8 cellular contexts compared by ENCODE assay signal in genomic region chr11:6353367-6353987, GRCh38. TPM values are rescaled to one million over a fixed set of nuclear protein-coding genes. Genes with fewer than 3 reads are reported as not detected.
DNase-seq lines count a peak whose midpoint lies in the region; ATAC-seq and TF ChIP-seq lines count a peak whose summit lies in the region.

No MANE protein-coding gene starts in this region.

- no peaks in the 10 kb centered on the region for H3K36me3 ChIP-seq in left lung

- peaks cover 0 to 12% of the 10 kb centered on the region in 2 donors for H3K4me1 ChIP-seq in left lung

- H3K27ac Mint-ChIP-seq in chondrocyte (ENCODE audit: unreplicated experiment), result peak overlapping the region; percentile 29

- peaks cover 6% of the 10 kb centered on the region for H3K27me3 Mint-ChIP-seq in chondrocyte (ENCODE audit: low read depth)

- H3K9me3 ChIP-seq in AG04450 (ENCODE audit: control insufficient read depth, insufficient read depth, low read length), result no peaks in the 10 kb centered on the region
- no peaks in the 10 kb centered on the region for H3K9me3 ChIP-seq in left lung

- peak; percentile 98 for TF ChIP-seq CTCF in AG04450 (IDR thresholded peaks at IDR 0.05; ENCODE audit: low read depth, low read length)
- peak; percentile 99 for TF ChIP-seq CTCF in chondrocyte (IDR thresholded peaks at IDR 0.05)
- TF ChIP-seq CTCF in left lung (IDR thresholded peaks at IDR 0.05), result peak; percentile 86 to 94

- H3K4me3 Mint-ChIP-seq in chondrocyte (ENCODE audit: unreplicated experiment), result no peak overlapping the region

- no peaks in the 10 kb centered on the region for H3K9me3 Mint-ChIP-seq in chondrocyte (ENCODE audit: low read depth)

- H3K27ac ChIP-seq in AG04450 (ENCODE audit: low read depth, low read length), result no peak overlapping the region
- H3K27ac ChIP-seq in left lung, result no peak overlapping the region

- H3K36me3 Mint-ChIP-seq in chondrocyte (ENCODE audit: low read depth), result no peaks in the 10 kb centered on the region

- CTCF ChIA-PET in AG04450 (lab: Charles Lee), result interaction anchor here (0.5 to 6.3 kb wide), 59 partner anchors 9 to 1371 kb away, joined by 3 to 172 read pairs (median 5); partner anchors contain the start of genes CAVIN3, FHIP1B and SMPD1

- intact Hi-C loops in left lung (cut with DNase I), result loop anchor here in 1 of 2 donors (5.0 kb wide), 1 partner anchor 56 kb away; no protein-coding TSS in a partner anchor

- ATAC-seq in GM18858 (IDR thresholded peaks at IDR 0.05; ENCODE audit: unreplicated experiment) (peak; percentile 77), HG03060 (IDR thresholded peaks at IDR 0.05; ENCODE audit: low read depth, unreplicated experiment) (peak; percentile 58), left lung (peak; percentile 82)

- POLR2A ChIA-PET in AG04450 (lab: Yijun Ruan, JAX), result no interaction called here

- peaks cover 38% of the 10 kb centered on the region for H3K4me1 Mint-ChIP-seq in chondrocyte (ENCODE audit: low read depth)

- H3K27me3 ChIP-seq in AG04450 (ENCODE audit: control insufficient read depth, insufficient read depth, low read length), result no peaks in the 10 kb centered on the region
- H3K27me3 ChIP-seq in left lung, result no peaks in the 10 kb centered on the region

- no peak overlapping the region for H3K4me3 ChIP-seq in AG04450 (ENCODE audit: low read depth, low read length)
- no peak overlapping the region for H3K4me3 ChIP-seq in left lung

- DNase-seq in AG04450 (ENCODE audit: low read depth, low spot score) (no peak), NCI-H2171 (lab: John Stamatoyannopoulos, UW) (peak; percentile 74), chondrocyte (ENCODE audit: low spot score) (no peak), left lung (peak in 1 of 2 donors; percentile 41)
- DNase-seq in activated CD4-positive, CD25-positive, alpha-beta regulatory T cell treated with anti-CD3 and anti-CD28 coated beads, Interleukin-2, amount 50 U/mL, for 72 hours, result peak; percentile 55
- peak; percentile 19 for DNase-seq in stimulated activated CD8-positive, alpha-beta memory T cell treated with anti-CD3 and anti-CD28 coated beads, Interleukin-12 subunit alpha, Interleukin-12 subunit beta, amount 100 ng/mL, for 24 hours (ENCODE audit: extremely low read depth)

RNA-seq across cellular contexts. Expression of gene CAVIN3, which starts 33.2 kb away (rescaled TPM):
- 37.8 and 53.1 TPM in 2 replicates for polyA plus RNA-seq in AG04450 (2011; rRNA removed)
- polyA minus RNA-seq in AG04450 (2011; rRNA and poly(A)+ RNA removed), result 10.3 and 15.4 TPM in 2 replicates
- total RNA-seq in chondrocyte, result 40.9 to 123 TPM (median 120 TPM) in 3 replicates
- total RNA-seq in left lung, result 10 to 100 TPM; 61.2 to 87.4 TPM

RNA-seq across cellular contexts. Expression of gene SMPD1, which starts 36.8 kb away (rescaled TPM):
- 68.0 and 83.7 TPM in 2 replicates for polyA plus RNA-seq in AG04450 (2011; rRNA removed)
- 54.5 and 73.1 TPM in 2 replicates for polyA minus RNA-seq in AG04450 (2011; rRNA and poly(A)+ RNA removed)
- 81.1 to 102 TPM (median 99.4 TPM) in 3 replicates for total RNA-seq in chondrocyte
- total RNA-seq in left lung, result 10 to 100 TPM; 55.2 to 79.3 TPM

Comparison
In these comparisons a context has a peak if more than half of its experiments do, and no peak if none do; other contexts are left out.
1. DNase-seq: peak in NCI-H2171 (single experiment), activated CD4-positive, CD25-positive, alpha-beta regulatory T cell treated with anti-CD3 and anti-CD28 coated beads, Interleukin-2, amount 50 U/mL, for 72 hours (single experiment) and stimulated activated CD8-positive, alpha-beta memory T cell treated with anti-CD3 and anti-CD28 coated beads, Interleukin-12 subunit alpha, Interleukin-12 subunit beta, amount 100 ng/mL, for 24 hours (single experiment); none in AG04450 (single experiment) and chondrocyte (single experiment).
2. Peak in every context shown above with its lines, with median percentiles within 50 percentile points of each other: CTCF ChIP-seq and ATAC-seq.